1 cellular context compared by ENCODE assay signal in the genomic region with DNA sequence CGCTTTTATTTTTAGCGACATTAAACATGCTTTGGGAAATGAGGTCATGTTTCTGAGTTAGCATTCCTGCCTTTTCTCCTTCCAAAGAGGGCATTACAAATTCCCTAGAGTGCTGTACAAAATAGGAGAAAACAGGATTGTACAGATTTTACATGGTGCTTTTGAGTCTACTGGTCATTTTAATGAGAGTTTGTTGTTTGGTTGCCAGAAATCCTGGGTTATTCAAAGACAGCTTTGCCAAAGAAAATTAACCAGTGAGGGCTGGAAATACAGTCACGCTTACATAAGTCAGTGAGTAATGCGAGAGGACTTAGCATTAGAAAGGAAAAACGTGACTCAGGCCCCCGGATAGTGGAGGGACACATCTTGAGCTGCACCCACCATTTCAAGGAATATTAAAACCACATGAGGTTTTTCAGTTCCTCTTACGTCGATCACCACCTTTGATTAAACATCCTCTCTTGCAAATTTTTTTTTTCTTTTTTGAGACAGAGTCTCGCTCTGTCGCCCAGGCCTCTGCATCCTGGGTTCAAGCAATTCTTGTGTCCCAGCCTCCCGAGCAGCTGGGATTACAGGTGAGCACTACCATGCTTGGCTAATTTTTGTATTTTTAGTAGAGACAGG.
TF ChIP-seq lines count a peak whose summit lies in the region.

No MANE protein-coding gene starts in this region.

TF ChIP-seq in HepG2, 621 proteins besides CTCF, POLR2A, EP300 and RAD21 (continued from another document):
- TF ChIP-seq, protein P1, sequence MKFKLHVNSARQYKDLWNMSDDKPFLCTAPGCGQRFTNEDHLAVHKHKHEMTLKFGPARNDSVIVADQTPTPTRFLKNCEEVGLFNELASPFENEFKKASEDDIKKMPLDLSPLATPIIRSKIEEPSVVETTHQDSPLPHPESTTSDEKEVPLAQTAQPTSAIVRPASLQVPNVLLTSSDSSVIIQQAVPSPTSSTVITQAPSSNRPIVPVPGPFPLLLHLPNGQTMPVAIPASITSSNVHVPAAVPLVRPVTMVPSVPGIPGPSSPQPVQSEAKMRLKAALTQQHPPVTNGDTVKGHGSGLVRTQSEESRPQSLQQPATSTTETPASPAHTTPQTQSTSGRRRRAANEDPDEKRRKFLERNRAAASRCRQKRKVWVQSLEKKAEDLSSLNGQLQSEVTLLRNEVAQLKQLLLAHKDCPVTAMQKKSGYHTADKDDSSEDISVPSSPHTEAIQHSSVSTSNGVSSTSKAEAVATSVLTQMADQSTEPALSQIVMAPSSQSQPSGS (CRISPR knock-in tag; IDR thresholded peaks at IDR 0.05): no peak
- no peak for TF ChIP-seq GTF2F1 (IDR thresholded peaks at IDR 0.05; ENCODE audit: low read length)
- TF ChIP-seq FOXJ3 (CRISPR knock-in tag; IDR thresholded peaks at IDR 0.05; ENCODE audit: borderline replicate concordance): no peak
- no peak for TF ChIP-seq SRSF4 (IDR thresholded peaks at IDR 0.05; ENCODE audit: low read depth, low read length, poor library complexity, severe bottlenecking)
- no peak for TF ChIP-seq MXD4 (CRISPR knock-in tag; IDR thresholded peaks at IDR 0.05)
- no peak for TF ChIP-seq ZNF703 (CRISPR knock-in tag; IDR thresholded peaks at IDR 0.05; ENCODE audit: borderline replicate concordance)
- no peak for TF ChIP-seq CCDC6 (CRISPR knock-in tag; IDR thresholded peaks at IDR 0.05)
- TF ChIP-seq ZNF788 (CRISPR knock-in tag; IDR thresholded peaks at IDR 0.05; ENCODE audit: borderline replicate concordance): no peak
- no peak for TF ChIP-seq MZF1 (CRISPR knock-in tag; IDR thresholded peaks at IDR 0.05; ENCODE audit: borderline replicate concordance)
- TF ChIP-seq, protein P2, sequence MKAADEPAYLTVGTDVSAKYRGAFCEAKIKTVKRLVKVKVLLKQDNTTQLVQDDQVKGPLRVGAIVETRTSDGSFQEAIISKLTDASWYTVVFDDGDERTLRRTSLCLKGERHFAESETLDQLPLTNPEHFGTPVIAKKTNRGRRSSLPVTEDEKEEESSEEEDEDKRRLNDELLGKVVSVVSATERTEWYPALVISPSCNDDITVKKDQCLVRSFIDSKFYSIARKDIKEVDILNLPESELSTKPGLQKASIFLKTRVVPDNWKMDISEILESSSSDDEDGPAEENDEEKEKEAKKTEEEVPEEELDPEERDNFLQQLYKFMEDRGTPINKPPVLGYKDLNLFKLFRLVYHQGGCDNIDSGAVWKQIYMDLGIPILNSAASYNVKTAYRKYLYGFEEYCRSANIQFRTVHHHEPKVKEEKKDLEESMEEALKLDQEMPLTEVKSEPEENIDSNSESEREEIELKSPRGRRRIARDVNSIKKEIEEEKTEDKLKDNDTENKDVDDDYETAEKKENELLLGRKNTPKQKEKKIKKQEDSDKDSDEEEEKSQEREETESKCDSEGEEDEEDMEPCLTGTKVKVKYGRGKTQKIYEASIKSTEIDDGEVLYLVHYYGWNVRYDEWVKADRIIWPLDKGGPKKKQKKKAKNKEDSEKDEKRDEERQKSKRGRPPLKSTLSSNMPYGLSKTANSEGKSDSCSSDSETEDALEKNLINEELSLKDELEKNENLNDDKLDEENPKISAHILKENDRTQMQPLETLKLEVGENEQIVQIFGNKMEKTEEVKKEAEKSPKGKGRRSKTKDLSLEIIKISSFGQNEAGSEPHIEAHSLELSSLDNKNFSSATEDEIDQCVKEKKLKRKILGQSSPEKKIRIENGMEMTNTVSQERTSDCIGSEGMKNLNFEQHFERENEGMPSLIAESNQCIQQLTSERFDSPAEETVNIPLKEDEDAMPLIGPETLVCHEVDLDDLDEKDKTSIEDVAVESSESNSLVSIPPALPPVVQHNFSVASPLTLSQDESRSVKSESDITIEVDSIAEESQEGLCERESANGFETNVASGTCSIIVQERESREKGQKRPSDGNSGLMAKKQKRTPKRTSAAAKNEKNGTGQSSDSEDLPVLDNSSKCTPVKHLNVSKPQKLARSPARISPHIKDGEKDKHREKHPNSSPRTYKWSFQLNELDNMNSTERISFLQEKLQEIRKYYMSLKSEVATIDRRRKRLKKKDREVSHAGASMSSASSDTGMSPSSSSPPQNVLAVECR (CRISPR knock-in tag; IDR thresholded peaks at IDR 0.05; ENCODE audit: borderline replicate concordance): no peak
- no peak for TF ChIP-seq RAD51 (IDR thresholded peaks at IDR 0.05; ENCODE audit: borderline replicate concordance)
- TF ChIP-seq LCORL (IDR thresholded peaks at IDR 0.05): no peak
- no peak for TF ChIP-seq LCORL (CRISPR knock-in tag; IDR thresholded peaks at IDR 0.05)
- TF ChIP-seq ARID3A (IDR thresholded peaks at IDR 0.05; ENCODE audit: low read depth, low read length): no peak
- TF ChIP-seq, protein P3, sequence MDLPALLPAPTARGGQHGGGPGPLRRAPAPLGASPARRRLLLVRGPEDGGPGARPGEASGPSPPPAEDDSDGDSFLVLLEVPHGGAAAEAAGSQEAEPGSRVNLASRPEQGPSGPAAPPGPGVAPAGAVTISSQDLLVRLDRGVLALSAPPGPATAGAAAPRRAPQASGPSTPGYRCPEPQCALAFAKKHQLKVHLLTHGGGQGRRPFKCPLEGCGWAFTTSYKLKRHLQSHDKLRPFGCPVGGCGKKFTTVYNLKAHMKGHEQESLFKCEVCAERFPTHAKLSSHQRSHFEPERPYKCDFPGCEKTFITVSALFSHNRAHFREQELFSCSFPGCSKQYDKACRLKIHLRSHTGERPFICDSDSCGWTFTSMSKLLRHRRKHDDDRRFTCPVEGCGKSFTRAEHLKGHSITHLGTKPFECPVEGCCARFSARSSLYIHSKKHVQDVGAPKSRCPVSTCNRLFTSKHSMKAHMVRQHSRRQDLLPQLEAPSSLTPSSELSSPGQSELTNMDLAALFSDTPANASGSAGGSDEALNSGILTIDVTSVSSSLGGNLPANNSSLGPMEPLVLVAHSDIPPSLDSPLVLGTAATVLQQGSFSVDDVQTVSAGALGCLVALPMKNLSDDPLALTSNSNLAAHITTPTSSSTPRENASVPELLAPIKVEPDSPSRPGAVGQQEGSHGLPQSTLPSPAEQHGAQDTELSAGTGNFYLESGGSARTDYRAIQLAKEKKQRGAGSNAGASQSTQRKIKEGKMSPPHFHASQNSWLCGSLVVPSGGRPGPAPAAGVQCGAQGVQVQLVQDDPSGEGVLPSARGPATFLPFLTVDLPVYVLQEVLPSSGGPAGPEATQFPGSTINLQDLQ (CRISPR knock-in tag; IDR thresholded peaks at IDR 0.05): no peak
- no peak for TF ChIP-seq CEBPB (IDR thresholded peaks at IDR 0.05; ENCODE audit: borderline replicate concordance, low read depth, low read length)
- TF ChIP-seq TBL1XR1 (IDR thresholded peaks at IDR 0.05; ENCODE audit: borderline replicate concordance, low read length, partially characterized antibody): no peak
- no peak for TF ChIP-seq NFATC3 (CRISPR knock-in tag; IDR thresholded peaks at IDR 0.05)
